Comparison of ENCODE assay signal across 2 cellular contexts in genomic region chr11:790721-791564, GRCh38.
A peak's percentile ranks its signal among the peaks of the same experiment; 100 is the strongest.
TF ChIP-seq lines count a peak whose summit lies in the region.

No MANE protein-coding gene starts in this region.

TF ChIP-seq in A549, 52 proteins besides CTCF, POLR2A, EP300 and RAD21:
- TF ChIP-seq USF2 (IDR thresholded peaks at IDR 0.05) (0 out of 2 replicates have a peak, but pooled peaks have one; percentile 33), JUN (IDR thresholded peaks at IDR 0.05) (peak in 1 of 2 experiments; percentile 24; a peak in 1 of 5 replicates), HEYL (CRISPR knock-in tag; IDR thresholded peaks at IDR 0.05) (no peak)

TF ChIP-seq in PFSK-1, 5 proteins besides CTCF, POLR2A, EP300 and RAD21:
- TF ChIP-seq, protein P1, sequence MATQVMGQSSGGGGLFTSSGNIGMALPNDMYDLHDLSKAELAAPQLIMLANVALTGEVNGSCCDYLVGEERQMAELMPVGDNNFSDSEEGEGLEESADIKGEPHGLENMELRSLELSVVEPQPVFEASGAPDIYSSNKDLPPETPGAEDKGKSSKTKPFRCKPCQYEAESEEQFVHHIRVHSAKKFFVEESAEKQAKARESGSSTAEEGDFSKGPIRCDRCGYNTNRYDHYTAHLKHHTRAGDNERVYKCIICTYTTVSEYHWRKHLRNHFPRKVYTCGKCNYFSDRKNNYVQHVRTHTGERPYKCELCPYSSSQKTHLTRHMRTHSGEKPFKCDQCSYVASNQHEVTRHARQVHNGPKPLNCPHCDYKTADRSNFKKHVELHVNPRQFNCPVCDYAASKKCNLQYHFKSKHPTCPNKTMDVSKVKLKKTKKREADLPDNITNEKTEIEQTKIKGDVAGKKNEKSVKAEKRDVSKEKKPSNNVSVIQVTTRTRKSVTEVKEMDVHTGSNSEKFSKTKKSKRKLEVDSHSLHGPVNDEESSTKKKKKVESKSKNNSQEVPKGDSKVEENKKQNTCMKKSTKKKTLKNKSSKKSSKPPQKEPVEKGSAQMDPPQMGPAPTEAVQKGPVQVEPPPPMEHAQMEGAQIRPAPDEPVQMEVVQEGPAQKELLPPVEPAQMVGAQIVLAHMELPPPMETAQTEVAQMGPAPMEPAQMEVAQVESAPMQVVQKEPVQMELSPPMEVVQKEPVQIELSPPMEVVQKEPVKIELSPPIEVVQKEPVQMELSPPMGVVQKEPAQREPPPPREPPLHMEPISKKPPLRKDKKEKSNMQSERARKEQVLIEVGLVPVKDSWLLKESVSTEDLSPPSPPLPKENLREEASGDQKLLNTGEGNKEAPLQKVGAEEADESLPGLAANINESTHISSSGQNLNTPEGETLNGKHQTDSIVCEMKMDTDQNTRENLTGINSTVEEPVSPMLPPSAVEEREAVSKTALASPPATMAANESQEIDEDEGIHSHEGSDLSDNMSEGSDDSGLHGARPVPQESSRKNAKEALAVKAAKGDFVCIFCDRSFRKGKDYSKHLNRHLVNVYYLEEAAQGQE (IDR thresholded peaks at IDR 0.05; ENCODE audit: insufficient read depth in 1 of 2, low read depth in 2 of 2, low read length in 2 of 2), result no peak
- TF ChIP-seq FOXP2 (optimal IDR thresholded peaks at IDR 0.05; ENCODE audit: borderline replicate concordance, extremely low read depth, extremely low read length, insufficient read depth), result no peak
- TF ChIP-seq POLR2AphosphoS5 (IDR thresholded peaks at IDR 0.05; ENCODE audit: low read depth, low read length), result peak; percentile 52; the same call in 1 of the 2 replicates
- no peak for TF ChIP-seq TAF1 (IDR thresholded peaks at IDR 0.05; ENCODE audit: borderline replicate concordance, insufficient read depth, low read length)
